In the genomic region with DNA sequence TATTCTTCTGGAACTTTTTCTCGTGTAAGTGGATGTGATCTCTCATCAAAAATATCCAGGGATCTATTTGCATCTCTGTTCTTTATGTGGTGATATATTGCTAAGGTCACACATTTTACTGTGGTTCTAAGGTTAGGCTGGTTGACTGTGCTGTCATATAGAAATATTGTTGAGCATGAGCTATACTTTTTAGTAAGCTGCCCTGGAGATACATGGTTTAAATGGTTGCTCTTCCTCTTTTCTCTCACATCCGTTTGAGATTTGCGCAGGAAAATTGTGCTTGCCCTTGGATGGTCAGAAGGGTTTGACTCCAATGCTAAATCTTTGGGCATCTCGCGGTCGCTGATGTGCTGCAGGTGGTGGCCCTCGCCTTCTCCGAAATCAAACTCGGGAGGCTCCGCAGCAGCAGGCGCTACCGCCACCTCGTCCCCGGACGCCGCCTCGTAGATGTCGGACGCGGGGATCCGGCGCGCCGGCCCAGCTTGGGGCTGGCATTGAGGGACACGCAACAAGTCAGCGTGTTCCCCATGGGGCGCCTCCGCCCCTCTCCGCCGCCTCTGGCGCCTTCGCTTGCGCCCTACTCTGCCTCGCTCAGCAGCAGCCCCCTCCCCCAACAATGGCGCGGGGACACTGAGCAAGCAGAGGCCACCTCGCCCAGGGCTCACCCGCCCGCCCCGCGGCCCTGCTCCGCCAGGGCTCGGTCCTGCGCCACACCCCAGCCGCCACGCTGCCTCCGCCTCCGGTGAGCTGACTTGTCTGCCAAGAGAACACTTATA, we compare ENCODE assay signal across 8 cellular contexts.
A peak's percentile ranks its signal among the peaks of the same experiment; 100 is the strongest.
DNase-seq lines count a peak whose midpoint lies in the region; ATAC-seq lines count a peak whose summit lies in the region.

No MANE protein-coding gene starts in this region.

- ATAC-seq in HG03097 (IDR thresholded peaks at IDR 0.05; ENCODE audit: low FRiP score, unreplicated experiment): peak; percentile 49
- ATAC-seq in esophagus mucosa: peak; percentile 86

- DNase-seq in ELF-1 (ENCODE audit: low read depth, low spot score) (peak; percentile 73), GM19238 (ENCODE audit: insufficient read length, low spot score) (no peak), SW480 (ENCODE audit: low spot score) (no peak), islet precursor cell (no peak)
- DNase-seq in activated CD4-positive, alpha-beta T cell treated with anti-CD3 and anti-CD28 coated beads, Interleukin-2, amount 50 U/mL, for 48 hours: peak; percentile 33 to 47
- peak; percentile 49 for DNase-seq in stimulated activated CD4-positive, alpha-beta T cell treated with anti-CD3 and anti-CD28 coated beads, Interleukin-4, amount 100 ng/mL, for 1 hour

Comparison
In these comparisons a context has a peak if more than half of its experiments do, and no peak if none do; other contexts are left out.
1. DNase-seq: peak in ELF-1 (single experiment), activated CD4-positive, alpha-beta T cell treated with anti-CD3 and anti-CD28 coated beads, Interleukin-2, amount 50 U/mL, for 48 hours (2 of 2) and stimulated activated CD4-positive, alpha-beta T cell treated with anti-CD3 and anti-CD28 coated beads, Interleukin-4, amount 100 ng/mL, for 1 hour (single experiment); none in GM19238 (single experiment), SW480 (single experiment) and islet precursor cell (single experiment).